ENCODE assay signal across 20 cellular contexts in genomic region chr17:628507-628941, GRCh38.
A peak's percentile ranks its signal among the peaks of the same experiment; 100 is the strongest.
DNase-seq lines count a peak whose midpoint lies in the region; ATAC-seq, FAIRE-seq and TF ChIP-seq lines count a peak whose summit lies in the region.
"Had no signal": no experiment of that assay in that cellular context is flagged by ENCODE, and none has a peak within 500 bp of the region (broad histone marks: within the 10 kb centered on the region; RNA-seq: fewer than 3 reads in every experiment).

No MANE protein-coding gene starts in this region.

- H3K4me3 ChIP-seq in fibroblast of lung (replicated peaks in 1 of 4; ENCODE audit: control extremely low read depth in 1 of 4, insufficient read depth in 1 of 4, low read depth in 3 of 4, low read length in 4 of 4) (no peak overlapping the region), neural progenitor cell (no peak overlapping the region)

- H3K79me2 ChIP-seq in fibroblast of lung (ENCODE audit: control insufficient read depth, insufficient read depth, low read length) = no peaks in the 10 kb centered on the region
- H3K79me2 ChIP-seq in neural progenitor cell (ENCODE audit: low read depth) = no peaks in the 10 kb centered on the region

- H3K27ac ChIP-seq in fibroblast of lung (ENCODE audit: insufficient read depth, low read length) = no peak overlapping the region
- H3K27ac ChIP-seq in neural progenitor cell = no peak overlapping the region
- H3K27ac ChIP-seq: KMS-11 had no signal

- no peak overlapping the region for H3K4me3 Mint-ChIP-seq in neural progenitor cell
- H3K4me3 Mint-ChIP-seq: neural crest cell had no signal

- H2AFZ ChIP-seq in fibroblast of lung (ENCODE audit: low read length) (no peak overlapping the region), neural progenitor cell (replicated peaks) (no peak overlapping the region)

- H3F3A ChIP-seq in neural progenitor cell (ENCODE audit: low read depth) = no peaks in the 10 kb centered on the region

- no peaks in the 10 kb centered on the region for H3K4me1 ChIP-seq in fibroblast of lung (ENCODE audit: control insufficient read depth, extremely low read depth, insufficient read depth, low read length)
- H3K4me1 ChIP-seq in neural progenitor cell = no peaks in the 10 kb centered on the region

- DNase-seq in GM12891 (ENCODE audit: insufficient read length, low spot score) (no peak), NOMO-1 treated with dmso at 0.1 percent for 144 hours (lab: John Stamatoyannopoulos, UW; ENCODE audit: unreplicated experiment) (peak; percentile 38), fibroblast of lung (ENCODE audit: low read depth in 2 of 2) (peak; percentile 26 to 38), neural progenitor cell (ENCODE audit: low spot score) (no peak), DMS 273 treated with DMSO at 0.1 percent for 48 hours (lab: John Stamatoyannopoulos, UW) (no peak), NCI-H526 (lab: John Stamatoyannopoulos, UW) (no peak), GM13977 (ENCODE audit: low spot score) (no peak)
- DNase-seq: activated CD4-positive, alpha-beta T cell treated with anti-CD3 and anti-CD28 coated beads, Interleukin-2, amount 50 U/mL, for 1 hour; activated T-cell treated with anti-CD3 and anti-CD28 coated beads, Interleukin-2, amount 50 U/mL, for 48 hours; amygdala; mesendoderm; NCI-H146; NCI-H446; stimulated activated CD4-positive, alpha-beta T cell treated with anti-CD3 and anti-CD28 coated beads, Interleukin-1b, Interleukin-23, amount 100 ng/mL, for 48 hours; T-helper 9 cell had no signal

- H3K9me3 ChIP-seq in fibroblast of lung (ENCODE audit: control insufficient read depth, insufficient read depth, low read depth, low read length) (no peaks in the 10 kb centered on the region), neural progenitor cell (ENCODE audit: low read depth) (no peaks in the 10 kb centered on the region)

- no peak overlapping the region for H3K4me2 ChIP-seq in fibroblast of lung (ENCODE audit: extremely low read depth, insufficient read depth, low read length)
- H3K4me2 ChIP-seq in neural progenitor cell = no peak overlapping the region
- H3K4me2 ChIP-seq: KMS-11 had no signal

- peaks cover 7% of the 10 kb centered on the region for H3K4me1 Mint-ChIP-seq in neural progenitor cell

- H3K9me3 Mint-ChIP-seq in neural progenitor cell = peaks cover under 1% of the 10 kb centered on the region
- H3K9me3 Mint-ChIP-seq: neural crest cell had no signal

- ATAC-seq in GM19324 (IDR thresholded peaks at IDR 0.05; ENCODE audit: low FRiP score, unreplicated experiment) = no peak

- H4K20me1 ChIP-seq in fibroblast of lung (ENCODE audit: control insufficient read depth, extremely low read depth, insufficient read depth, low read length) (no peaks in the 10 kb centered on the region), neural progenitor cell (ENCODE audit: low read depth) (no peaks in the 10 kb centered on the region)

- peaks cover 4% of the 10 kb centered on the region for H3K27me3 Mint-ChIP-seq in neural progenitor cell (ENCODE audit: insufficient read depth, low read depth)

- no peak for TF ChIP-seq CTCF in fibroblast of lung (conservative IDR thresholded peaks at IDR 0.05 in 1 of 2, IDR thresholded peaks at IDR 0.05 in 1 of 2; ENCODE audit: low read depth in 1 of 2, low read length in 2 of 2)
- no peak for TF ChIP-seq CTCF in neural progenitor cell (IDR thresholded peaks at IDR 0.05)
- no peak for TF ChIP-seq CTCF in GM13977 (IDR thresholded peaks at IDR 0.05; ENCODE audit: extremely low read depth, insufficient read depth, missing control alignments)

- H3K9ac ChIP-seq in fibroblast of lung (ENCODE audit: insufficient read depth, low read length) (no peak overlapping the region), neural progenitor cell (no peak overlapping the region)
- H3K9ac ChIP-seq: KMS-11 had no signal

- H3K27me3 ChIP-seq in fibroblast of lung (ENCODE audit: control insufficient read depth, insufficient read depth, low read length) = no peaks in the 10 kb centered on the region
- H3K27me3 ChIP-seq in neural progenitor cell = no peaks in the 10 kb centered on the region

- peak overlapping the region; percentile 39 for H3K27ac Mint-ChIP-seq in neural progenitor cell

- H3K36me3 ChIP-seq in fibroblast of lung (ENCODE audit: control insufficient read depth, insufficient read depth, low read length) = peaks cover 7% of the 10 kb centered on the region
- H3K36me3 ChIP-seq in neural progenitor cell = no peaks in the 10 kb centered on the region

- in situ Hi-C loops in GM13977 (cut with MboI; ENCODE audit: low pct_unique_long_range_greater_than_20kb, low sequenced_read_pairs, unreplicated experiment) = no loop called here

- no peak for TF ChIP-seq POLR2A in GM12891 (IDR thresholded peaks at IDR 0.05; ENCODE audit: low read depth, low read length)

- peak; percentile 40 for FAIRE-seq in GM12891 (lab: Jason Lieb, UNC)
- FAIRE-seq: colon, H54 had no signal

- peaks cover 33% of the 10 kb centered on the region for H3K36me3 Mint-ChIP-seq in neural progenitor cell

TF ChIP-seq in GM12891, 5 proteins besides CTCF, POLR2A, EP300 and RAD21:
- TF ChIP-seq SPI1 (IDR thresholded peaks at IDR 0.05; ENCODE audit: low read depth, low read length) (no peak), PAX5 (IDR thresholded peaks at IDR 0.05; ENCODE audit: insufficient read depth, low read length, severe bottlenecking) (no peak), POLR2AphosphoS5 (IDR thresholded peaks at IDR 0.05; ENCODE audit: low read depth, low read length) (no peak)

Comparison
In these comparisons a context has a peak if more than half of its experiments do, and no peak if none do; other contexts are left out.
1. DNase-seq: peak in NOMO-1 treated with dmso at 0.1 percent for 144 hours (single experiment) and fibroblast of lung (2 of 2); none in GM12891 (single experiment), neural progenitor cell (single experiment), DMS 273 treated with DMSO at 0.1 percent for 48 hours (single experiment), NCI-H526 (0 of 2) and GM13977 (single experiment).